ENCODE assay signal across 8 cellular contexts in genomic region chr20:48823960-48824497, GRCh38. TPM values are rescaled to one million over a fixed set of nuclear protein-coding genes. Genes with fewer than 3 reads are reported as not detected.
DNase-seq lines count a peak whose midpoint lies in the region; FAIRE-seq and TF ChIP-seq lines count a peak whose summit lies in the region.

No MANE protein-coding gene starts in this region.

- intact Hi-C loops in activated T-helper 1 cell treated with anti-CD3 and anti-CD28 coated beads, Interleukin-12 subunit alpha, Interleukin-12 subunit beta, Interleukin-2, Interleukin-4 antibody, amounts not matched to agents 30 ng/mL and 10 ng/mL and 1 ng/mL, durations not matched to agents 14 hours and 24 hours and 36 hours (cut with micrococcal nuclease): loop anchor here (1.0 to 5.0 kb wide), 10 partner anchors 23 to 983 kb away; partner anchors contain the start of gene ARFGEF2
- intact Hi-C loops in kidney (cut with DNase I): no loop called here

- no peaks in the 10 kb centered on the region for H3K36me3 ChIP-seq in kidney (ENCODE audit: control insufficient read depth in 1 of 2, insufficient read depth in 2 of 2, low read length in 2 of 2)

- H3K9ac ChIP-seq in kidney (ENCODE audit: low read length in 2 of 2): no peak overlapping the region

- peak; percentile 82 for DNase-seq in GM10266 (ENCODE audit: extremely low spot score)
- DNase-seq in M059J (ENCODE audit: low read depth): peak; percentile 99
- peak; percentile 42 for DNase-seq in activated T-helper 1 cell treated with anti-CD3 and anti-CD28 coated beads, Interleukin-12 subunit alpha, Interleukin-12 subunit beta, Interleukin-2, Interleukin-4 antibody, amounts not matched to agents 30 ng/mL and 10 ng/mL and 1 ng/mL, durations not matched to agents 14 hours and 24 hours and 36 hours (ENCODE audit: low spot score)
- DNase-seq in inferior parietal cortex (ENCODE audit: extremely low spot score): peak; percentile 48
- peak; percentile 46 to 56 for DNase-seq in stimulated activated CD8-positive, alpha-beta memory T cell treated with anti-CD3 and anti-CD28 coated beads, Interleukin-7, amount 100 ng/mL, for 4 hours (ENCODE audit: low read depth in 2 of 2)
- no peak for DNase-seq in kidney
- DNase-seq in NCI-H526 treated with DMSO at 0.1 percent for 48 hours (lab: John Stamatoyannopoulos, UW): no peak
- no peak for DNase-seq in chondrocyte (ENCODE audit: low spot score)

- H3K4me1 Mint-ChIP-seq in activated T-helper 1 cell treated with anti-CD3 and anti-CD28 coated beads, Interleukin-12 subunit alpha, Interleukin-12 subunit beta, Interleukin-2, Interleukin-4 antibody, amounts not matched to agents 30 ng/mL and 10 ng/mL and 1 ng/mL, durations not matched to agents 14 hours and 24 hours and 36 hours (ENCODE audit: low read depth): peaks cover 78% of the 10 kb centered on the region
- H3K4me1 Mint-ChIP-seq in chondrocyte (ENCODE audit: low read depth): peaks cover 32% of the 10 kb centered on the region

- H3K4me1 ChIP-seq in kidney (ENCODE audit: control insufficient read depth in 1 of 2, insufficient read depth in 1 of 2, low read depth in 1 of 2, low read length in 2 of 2): peaks cover 0 to 13% of the 10 kb centered on the region in 2 donors

- H3K9me3 Mint-ChIP-seq in activated T-helper 1 cell treated with anti-CD3 and anti-CD28 coated beads, Interleukin-12 subunit alpha, Interleukin-12 subunit beta, Interleukin-2, Interleukin-4 antibody, amounts not matched to agents 30 ng/mL and 10 ng/mL and 1 ng/mL, durations not matched to agents 14 hours and 24 hours and 36 hours: no peaks in the 10 kb centered on the region
- no peaks in the 10 kb centered on the region for H3K9me3 Mint-ChIP-seq in chondrocyte (ENCODE audit: low read depth)

- H3K4me3 ChIP-seq in kidney (ENCODE audit: low read length in 2 of 2): no peak overlapping the region

- H3K4me3 Mint-ChIP-seq in activated T-helper 1 cell treated with anti-CD3 and anti-CD28 coated beads, Interleukin-12 subunit alpha, Interleukin-12 subunit beta, Interleukin-2, Interleukin-4 antibody, amounts not matched to agents 30 ng/mL and 10 ng/mL and 1 ng/mL, durations not matched to agents 14 hours and 24 hours and 36 hours: peak overlapping the region; percentile 97
- H3K4me3 Mint-ChIP-seq in chondrocyte (ENCODE audit: unreplicated experiment): no peak overlapping the region

- FAIRE-seq in kidney (lab: Jason Lieb, UNC): no peak

- TF ChIP-seq CTCF in GM10266 (IDR thresholded peaks at IDR 0.05; ENCODE audit: control insufficient read depth, insufficient read depth, low read depth, missing control alignments) (no peak), kidney (IDR thresholded peaks at IDR 0.05; ENCODE audit: borderline replicate concordance, extremely low read depth, insufficient read depth) (no peak), chondrocyte (IDR thresholded peaks at IDR 0.05) (no peak)

- no peak overlapping the region for H3K27ac ChIP-seq in kidney (ENCODE audit: low read depth in 2 of 2, low read length in 2 of 2)

- peaks cover 3% of the 10 kb centered on the region for H3K27me3 Mint-ChIP-seq in activated T-helper 1 cell treated with anti-CD3 and anti-CD28 coated beads, Interleukin-12 subunit alpha, Interleukin-12 subunit beta, Interleukin-2, Interleukin-4 antibody, amounts not matched to agents 30 ng/mL and 10 ng/mL and 1 ng/mL, durations not matched to agents 14 hours and 24 hours and 36 hours (ENCODE audit: insufficient read depth)
- H3K27me3 Mint-ChIP-seq in chondrocyte (ENCODE audit: low read depth): peaks cover 3% of the 10 kb centered on the region

- no peaks in the 10 kb centered on the region for H3K9me3 ChIP-seq in kidney (ENCODE audit: control insufficient read depth in 1 of 2, low read length in 2 of 2)

- peak overlapping the region; percentile 98 for H3K27ac Mint-ChIP-seq in activated T-helper 1 cell treated with anti-CD3 and anti-CD28 coated beads, Interleukin-12 subunit alpha, Interleukin-12 subunit beta, Interleukin-2, Interleukin-4 antibody, amounts not matched to agents 30 ng/mL and 10 ng/mL and 1 ng/mL, durations not matched to agents 14 hours and 24 hours and 36 hours
- H3K27ac Mint-ChIP-seq in chondrocyte (ENCODE audit: unreplicated experiment): no peak overlapping the region

- peaks cover 17% of the 10 kb centered on the region for H3K36me3 Mint-ChIP-seq in activated T-helper 1 cell treated with anti-CD3 and anti-CD28 coated beads, Interleukin-12 subunit alpha, Interleukin-12 subunit beta, Interleukin-2, Interleukin-4 antibody, amounts not matched to agents 30 ng/mL and 10 ng/mL and 1 ng/mL, durations not matched to agents 14 hours and 24 hours and 36 hours (ENCODE audit: low read depth)
- H3K36me3 Mint-ChIP-seq in chondrocyte (ENCODE audit: low read depth): no peaks in the 10 kb centered on the region

RNA-seq across cellular contexts. Expression of gene PREX1, which starts 3.8 kb away (rescaled TPM):
- total RNA-seq in M059J (2014; rRNA removed; shearing (Covaris generic)): 1.5 and 5.2 TPM in 2 replicates
- total RNA-seq in activated T-helper 1 cell treated with anti-CD3 and anti-CD28 coated beads, Interleukin-12 subunit alpha, Interleukin-12 subunit beta, Interleukin-2, Interleukin-4 antibody, amounts not matched to agents 30 ng/mL and 10 ng/mL and 1 ng/mL, durations not matched to agents 14 hours and 24 hours and 36 hours: 68.2 and 69.4 TPM in 2 replicates
- total RNA-seq in kidney: 38.2 TPM
- polyA plus RNA-seq in kidney (ENCODE audit: insufficient read depth, low read depth, low replicate concordance): 8.5 TPM
- total RNA-seq in chondrocyte: 3.0 to 5.0 TPM (median 3.3 TPM) in 3 replicates

Comparison
In these comparisons a context has a peak if more than half of its experiments do, and no peak if none do; other contexts are left out.
1. DNase-seq: peak in GM10266 (single experiment), M059J (single experiment), activated T-helper 1 cell treated with anti-CD3 and anti-CD28 coated beads, Interleukin-12 subunit alpha, Interleukin-12 subunit beta, Interleukin-2, Interleukin-4 antibody, amounts not matched to agents 30 ng/mL and 10 ng/mL and 1 ng/mL, durations not matched to agents 14 hours and 24 hours and 36 hours (single experiment), inferior parietal cortex (single experiment) and stimulated activated CD8-positive, alpha-beta memory T cell treated with anti-CD3 and anti-CD28 coated beads, Interleukin-7, amount 100 ng/mL, for 4 hours (2 of 2); none in kidney (single experiment), NCI-H526 treated with DMSO at 0.1 percent for 48 hours (single experiment) and chondrocyte (single experiment).